ENCODE assay signal across 11 cellular contexts in genomic region chr5:1456110-1456881, GRCh38. TPM values are rescaled to one million over a fixed set of nuclear protein-coding genes. Genes with fewer than 3 reads are reported as not detected.
DNase-seq lines count a peak whose midpoint lies in the region; ATAC-seq, FAIRE-seq and TF ChIP-seq lines count a peak whose summit lies in the region.
"Not testable (repeated sequence)": the region's sequence is repeated elsewhere in the genome, so short reads cannot be mapped to it uniquely, and the experiment has no call there.
"Had no signal": no experiment of that assay in that cellular context is flagged by ENCODE, and none has a peak within 500 bp of the region (broad histone marks: within the 10 kb centered on the region; RNA-seq: fewer than 3 reads in every experiment).

No MANE protein-coding gene starts in this region.

- intact Hi-C loops in GM12878 (cut with micrococcal nuclease; ENCODE audit: unreplicated experiment): not testable (repeated sequence)

- DNase-seq in WTC11 (ENCODE audit: low spot score); GM12878 (ENCODE audit: low read depth, low spot score); endodermal cell: not testable (repeated sequence)
- peak; percentile 65 for DNase-seq in osteoblast (ENCODE audit: insufficient read length, low spot score, missing footprints)

- not testable (repeated sequence) for TF ChIP-seq CTCF in HEK293 (tag by site-specific recombination; IDR thresholded peaks at IDR 0.05); WTC11 (IDR thresholded peaks at IDR 0.05); GM12878 (IDR thresholded peaks at IDR 0.05 in 2 of 3, conservative IDR thresholded peaks at IDR 0.05 in 1 of 3; ENCODE audit: control insufficient read depth in 2 of 3, extremely low read depth in 1 of 3, insufficient read depth in 1 of 3, low read depth in 3 of 3, low read length in 3 of 3); endodermal cell (conservative IDR thresholded peaks at IDR 0.05); osteoblast (IDR thresholded peaks at IDR 0.05; ENCODE audit: extremely low read depth, low read depth, low read length)

- not testable (repeated sequence) for TF ChIP-seq EP300 in GM12878 (IDR thresholded peaks at IDR 0.05; ENCODE audit: borderline replicate concordance in 1 of 2, control insufficient read depth in 1 of 2, low read depth in 2 of 2, low read length in 2 of 2)

- not testable (repeated sequence) for H3K4me3 Mint-ChIP-seq in WTC11, endodermal cell

- RAD21 ChIA-PET in GM12878 (lab: Charles Lee; ENCODE audit: unreplicated experiment): not testable (repeated sequence)

- TF ChIP-seq POLR2A in GM12878 (IDR thresholded peaks at IDR 0.05; ENCODE audit: low read depth, low read length): not testable (repeated sequence)

- not testable (repeated sequence) for H3K27ac ChIP-seq in HEK293 (ENCODE audit: extremely low read depth, low read depth, low read length); GM12878 (ENCODE audit: control insufficient read depth, insufficient read depth); endodermal cell (ENCODE audit: low read depth, low read length); iPS-20b (ENCODE audit: low read length); osteoblast (ENCODE audit: low read depth, low read length)

- 93% methylated on average over 9 of the region's 20 CpGs for WGBS in GM12878 (ENCODE audit: insufficient coverage, insufficient replicate concordance, low lambda C conversion rate, missing lambda C conversion rate)
- WGBS in endodermal cell (ENCODE audit: insufficient coverage in 1 of 2, insufficient read length in 1 of 2), 2 experiments: 82% methylated on average over 7 of the region's 20 CpGs; no CpG with 5 or more reads in 1 of the 2 experiments

- not testable (repeated sequence) for H4K20me1 ChIP-seq in GM12878 (ENCODE audit: control insufficient read depth, insufficient read depth); osteoblast (ENCODE audit: insufficient read depth, low read length)

- H3K9me3 Mint-ChIP-seq in WTC11 (peaks cover 66% of the 10 kb centered on the region), endodermal cell (peaks cover 62% of the 10 kb centered on the region)

- H3K4me1 Mint-ChIP-seq in WTC11, endodermal cell: not testable (repeated sequence)

- H3K36me3 Mint-ChIP-seq in WTC11 (peaks cover 76% of the 10 kb centered on the region), endodermal cell (ENCODE audit: low read depth) (peaks cover 39% of the 10 kb centered on the region)

- in situ Hi-C loops in GM12878 (cut with MboI): not testable (repeated sequence)

- not testable (repeated sequence) for H3K9ac ChIP-seq in GM12878 (ENCODE audit: control insufficient read depth, insufficient read depth, low read length); endodermal cell (ENCODE audit: extremely low read depth, low read length, poor library complexity, severe bottlenecking); iPS-20b (ENCODE audit: low read depth, low read length)

- TF ChIP-seq RAD21 in GM12878 (IDR thresholded peaks at IDR 0.05; ENCODE audit: insufficient read depth, low read depth, low read length): not testable (repeated sequence)

- BruUV-seq in GM12878 (replicated peaks; lab: Mats Ljungman, UMichigan): not testable (repeated sequence)

- not testable (repeated sequence) for H3K4me3 ChIP-seq in HEK293 (ENCODE audit: low read depth, low read length); GM12878; osteoblast (ENCODE audit: insufficient read depth, low read length)
- H3K4me3 ChIP-seq in endodermal cell (ENCODE audit: low read length) (peak overlapping the region; percentile 30), iPS-20b (ENCODE audit: low read length) (peak overlapping the region; percentile 6; the same call in 1 of the 2 replicates)

- not testable (repeated sequence) for H3K27me3 ChIP-seq in GM12878 (replicated peaks in 1 of 2; ENCODE audit: control insufficient read depth in 2 of 2, insufficient read depth in 2 of 2, low read length in 1 of 2); iPS-20b (ENCODE audit: insufficient read depth, low read length); osteoblast (ENCODE audit: insufficient read depth, low read length)
- peaks cover 13% of the 10 kb centered on the region for H3K27me3 ChIP-seq in endodermal cell (ENCODE audit: control insufficient read depth, insufficient read depth, low read length, poor library complexity, severe bottlenecking)

- H3K27me3 Mint-ChIP-seq in WTC11 (ENCODE audit: low read depth): peaks cover 52% of the 10 kb centered on the region
- peaks cover 23% of the 10 kb centered on the region for H3K27me3 Mint-ChIP-seq in endodermal cell (ENCODE audit: insufficient read depth)

- H3K27ac Mint-ChIP-seq in WTC11, endodermal cell: not testable (repeated sequence)

- H3K79me2 ChIP-seq in GM12878 (ENCODE audit: control insufficient read depth, insufficient read depth, low read length); osteoblast (ENCODE audit: insufficient read depth, low read length): not testable (repeated sequence)

- ATAC-seq in WTC11, GM12878: not testable (repeated sequence)

- POLR2A ChIA-PET in HEK293 (lab: Yijun Ruan, JAX); WTC11 (lab: Charles Lee); GM12878 (lab: Charles Lee): not testable (repeated sequence)

- not testable (repeated sequence) for H3K4me1 ChIP-seq in HEK293 (ENCODE audit: control insufficient read depth, insufficient read depth, low read length); GM12878 (ENCODE audit: control insufficient read depth, insufficient read depth, low read length); endodermal cell (ENCODE audit: control insufficient read depth, insufficient read depth, low read length); iPS-20b (ENCODE audit: insufficient read depth, low read length); osteoblast (ENCODE audit: insufficient read depth, low read length)

- peaks cover 0 to 27% of the 10 kb centered on the region in 2 experiments; a peak in 1 of 3 replicates for H3K36me3 ChIP-seq in HEK293 (ENCODE audit: control insufficient read depth in 2 of 2, insufficient read depth in 1 of 2, low read length in 2 of 2)
- not testable (repeated sequence) for H3K36me3 ChIP-seq in GM12878 (ENCODE audit: control insufficient read depth in 2 of 2, insufficient read depth in 2 of 2, low read length in 1 of 2); endodermal cell (ENCODE audit: control insufficient read depth, insufficient read depth, low read length); osteoblast (ENCODE audit: insufficient read depth, low read length)
- H3K36me3 ChIP-seq in iPS-20b (ENCODE audit: insufficient read depth, low read depth, low read length): peaks cover 36% of the 10 kb centered on the region

- SMC1A ChIA-PET in GM12878 (lab: Charles Lee; ENCODE audit: uncharacterized antibody, unreplicated experiment): interaction anchor here (0.7 to 0.8 kb wide), 2 partner anchors 24 to 1164 kb away, joined by 3 read pairs; no protein-coding TSS in a partner anchor

- CTCF ChIA-PET in HEK293 (lab: Yijun Ruan, JAX): interaction anchor here (0.7 to 1.4 kb wide), 3 partner anchors 12 to 287 kb away, joined by 4 read pairs; no protein-coding TSS in a partner anchor
- CTCF ChIA-PET in WTC11 (lab: Charles Lee): interaction anchor here (1.7 kb wide), 1 partner anchor 76 kb away, joined by 5 read pairs; no protein-coding TSS in a partner anchor
- CTCF ChIA-PET in GM12878 (lab: Yijun Ruan, JAX): not testable (repeated sequence)

- not testable (repeated sequence) for H3K9me3 ChIP-seq in HEK293 (ENCODE audit: control insufficient read depth, insufficient read depth, low read depth, low read length)
- H3K9me3 ChIP-seq in GM12878 (replicated peaks; ENCODE audit: control insufficient read depth, insufficient read depth, low read length): peaks cover 16% of the 10 kb centered on the region
- peaks cover 65% of the 10 kb centered on the region for H3K9me3 ChIP-seq in endodermal cell (ENCODE audit: control insufficient read depth, low read length)
- peaks cover 62% of the 10 kb centered on the region for H3K9me3 ChIP-seq in iPS-20b (ENCODE audit: insufficient read depth, low read depth, low read length)
- peaks cover 21% of the 10 kb centered on the region for H3K9me3 ChIP-seq in osteoblast (ENCODE audit: low read depth, low read length)

- not testable (repeated sequence) for FAIRE-seq in GM12878 (lab: Jason Lieb, UNC)

- not testable (repeated sequence) for H2AFZ ChIP-seq in GM12878 (ENCODE audit: control insufficient read depth, low read depth, low read length); osteoblast (ENCODE audit: low read length)

- H3K4me2 ChIP-seq in GM12878 (ENCODE audit: control insufficient read depth, insufficient read depth); osteoblast (ENCODE audit: insufficient read depth, low read length): not testable (repeated sequence)

RNA-seq across cellular contexts. Expression of gene SLC6A3, which starts 11.1 kb away (rescaled TPM):
- total RNA-seq in WTC11 (2021) (0.53 to 0.74 TPM (median 0.64 TPM) in 3 replicates), GM12878 (2014; rRNA removed) (not detected in 2 replicates), GM12878 (2014; rRNA removed; fragmentation: Illumina TruSeq; extraction: Trizol) (not detected in 2 replicates), GM12878 (2021) (not detected in 2 replicates), endodermal cell (under 1 TPM in 1 of 2 donors, not detected in 1; 0.18 TPM), osteoblast (not detected in 2 replicates)
- total RNA-seq in GM12878 (2013; cell fraction: nucleolus; rRNA removed): not detected in 2 replicates
- polyA plus RNA-seq in GM12878 (2011; ENCODE audit: low read depth): not detected
- polyA plus RNA-seq in GM12878 (2011; rRNA removed) (0.01 TPM in 1 of 2 replicates, not detected in the other), GM12878 (2014; fragmentation: Illumina TruSeq; extraction: Trizol) (not detected in 2 replicates), GM12878 (2014; fragmentation: Nextera tagmentation; extraction: Ambion mirVana) (not detected), GM12878 (2014; rRNA removed) (not detected in 2 replicates), GM12878 (2016; fragmentation: Nextera tagmentation; extraction: Ambion mirVana) (not detected)
- polyA plus RNA-seq in GM12878 (2011; cell fraction: cytosol; rRNA removed): 0.05 TPM in 1 of 2 replicates, not detected in the other
- not detected in 2 replicates for polyA plus RNA-seq in GM12878 (2011; cell fraction: nucleus; rRNA removed)
- 0.07 and 0.18 TPM in 2 replicates for polyA plus RNA-seq in GM12878 (2012)
- polyA minus RNA-seq in GM12878 (2011; rRNA and poly(A)+ RNA removed): not detected in 2 replicates
- polyA minus RNA-seq in GM12878 (2011; cell fraction: cytosol; rRNA and poly(A)+ RNA removed): not detected in 2 replicates
- polyA minus RNA-seq in GM12878 (2011; cell fraction: nucleus; rRNA and poly(A)+ RNA removed): not detected in 2 replicates
- polyA plus RNA-seq in endodermal cell (2013, experiment 1 of 2): 0.85 TPM
- polyA plus RNA-seq in endodermal cell (2013, experiment 2 of 2): 0.66 TPM
- total RNA-seq: A673; Caco-2; Calu3; CD8-positive, alpha-beta T cell had no signal
- polyA plus RNA-seq: AG04450 had no signal
